9 cellular contexts compared by ENCODE assay signal in the genomic region with DNA sequence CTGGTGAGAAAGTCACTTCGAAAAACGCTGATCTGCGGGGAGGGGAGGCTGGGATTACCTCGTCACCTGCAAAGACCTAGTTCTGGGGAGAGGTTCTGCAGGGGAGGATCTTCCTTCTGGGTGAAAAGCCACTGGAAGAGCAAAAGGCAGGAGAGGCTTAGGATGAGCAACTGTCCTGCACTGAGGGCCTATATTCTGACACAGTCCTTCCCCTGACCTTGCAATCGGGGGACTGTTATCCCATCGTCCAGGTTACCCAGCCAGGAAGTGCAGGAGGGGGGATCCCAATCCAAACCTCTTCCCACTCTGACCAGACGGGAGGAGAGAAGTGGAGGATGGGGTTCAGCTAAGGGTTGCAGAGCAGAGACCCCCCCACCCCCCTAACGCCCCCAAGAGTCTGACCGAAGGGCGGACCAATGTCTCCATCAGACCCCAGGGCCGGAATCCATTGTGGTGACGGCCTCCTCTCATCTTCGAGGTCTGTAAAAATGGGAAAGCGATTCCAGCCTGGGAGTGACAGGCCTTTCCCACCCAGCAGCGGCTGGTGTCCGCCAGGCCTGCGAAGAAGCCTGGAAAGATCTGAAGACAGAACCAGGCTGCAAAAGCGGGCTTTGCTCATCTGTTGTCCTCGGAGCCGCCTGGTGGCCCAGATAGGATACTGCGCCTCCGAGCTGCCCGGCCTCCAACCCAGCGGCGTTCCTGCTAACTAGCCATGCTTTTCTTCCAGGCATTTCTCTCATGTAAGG. TPM values are rescaled to one million over a fixed set of nuclear protein-coding genes. Genes with fewer than 3 reads are reported as not detected.
DNase-seq lines count a peak whose midpoint lies in the region; ATAC-seq, FAIRE-seq and TF ChIP-seq lines count a peak whose summit lies in the region.
"Had no signal": no experiment of that assay in that cellular context is flagged by ENCODE, and none has a peak within 500 bp of the region (broad histone marks: within the 10 kb centered on the region; RNA-seq: fewer than 3 reads in every experiment).

No MANE protein-coding gene starts in this region.

- H3K4me1 ChIP-seq in CD8-positive, alpha-beta T cell (ENCODE audit: insufficient read depth, low read length) = peaks cover 36% of the 10 kb centered on the region
- H3K4me1 ChIP-seq in HAP-1 = peaks cover 11% of the 10 kb centered on the region
- H3K4me1 ChIP-seq in keratinocyte (ENCODE audit: control insufficient read depth, extremely low read depth, insufficient read depth, low read length) = peaks cover 35% of the 10 kb centered on the region
- H3K4me1 ChIP-seq in spleen = peaks cover 30 to 78% (median 63%) of the 10 kb centered on the region in 6 donors

- FAIRE-seq in keratinocyte (lab: Jason Lieb, UNC) = no peak

- no peaks in the 10 kb centered on the region for H3K27me3 ChIP-seq in CD8-positive, alpha-beta T cell (ENCODE audit: insufficient read depth, low read length)
- no peaks in the 10 kb centered on the region for H3K27me3 ChIP-seq in HAP-1 (ENCODE audit: low read depth)
- H3K27me3 ChIP-seq in keratinocyte (ENCODE audit: control insufficient read depth, extremely low read depth, insufficient read depth, low read length) = peaks cover 3% of the 10 kb centered on the region
- peaks cover 0 to 48% (median 7%) of the 10 kb centered on the region in 7 donors for H3K27me3 ChIP-seq in spleen (replicated peaks in 1 of 7)

- H4K20me1 ChIP-seq in keratinocyte (ENCODE audit: control insufficient read depth, extremely low read depth, insufficient read depth, low read length) = no peaks in the 10 kb centered on the region

- no peaks in the 10 kb centered on the region for H3K36me3 ChIP-seq in CD8-positive, alpha-beta T cell (ENCODE audit: insufficient read depth, low read length)
- H3K36me3 ChIP-seq in HAP-1 (replicated peaks) (no peaks in the 10 kb centered on the region), keratinocyte (ENCODE audit: control insufficient read depth in 2 of 2, extremely low read depth in 1 of 2, insufficient read depth in 2 of 2, low read length in 2 of 2) (no peaks in the 10 kb centered on the region), spleen (no peaks in the 10 kb centered on the region)

- H3K4me3 ChIP-seq in CD8-positive, alpha-beta T cell (ENCODE audit: low read depth, low read length) = peak overlapping the region; percentile 90
- H3K4me3 ChIP-seq in HAP-1 (peak overlapping the region; percentile 70), keratinocyte (ENCODE audit: control insufficient read depth in 2 of 3, extremely low read depth in 1 of 3, insufficient read depth in 2 of 3, low read depth in 1 of 3, low read length in 3 of 3) (peak overlapping the region; percentile 75 to 88 (median 76)), spleen (peak overlapping the region; percentile 49 to 87 (median 66))

- peak overlapping the region; percentile 100 for H3K4me2 ChIP-seq in keratinocyte (ENCODE audit: control insufficient read depth, extremely low read depth, insufficient read depth, low read depth, low read length)

- peak overlapping the region; percentile 68 for H3K27ac ChIP-seq in CD8-positive, alpha-beta T cell (ENCODE audit: low read depth, low read length)
- peak overlapping the region; percentile 100 for H3K27ac ChIP-seq in keratinocyte (ENCODE audit: control insufficient read depth, insufficient read depth, low read length)
- peak overlapping the region; percentile 59 to 90 (median 84) for H3K27ac ChIP-seq in spleen

- peak overlapping the region; percentile 98 for H3K27ac Mint-ChIP-seq in CD8-positive, alpha-beta T cell

- H3K9ac ChIP-seq in keratinocyte (ENCODE audit: control insufficient read depth, extremely low read depth, insufficient read depth, low read length) = peak overlapping the region; percentile 95

- WGBS in spleen, 5 donors = 5 to 17% (median 9%) methylated on average over 18 to 25 of the region's 25 CpGs

- no peaks in the 10 kb centered on the region for H3K9me3 ChIP-seq in CD8-positive, alpha-beta T cell (ENCODE audit: low read length)
- H3K9me3 ChIP-seq in HAP-1 (no peaks in the 10 kb centered on the region), keratinocyte (ENCODE audit: control insufficient read depth, low read depth, low read length) (no peaks in the 10 kb centered on the region), spleen (no peaks in the 10 kb centered on the region)

- H3K36me3 Mint-ChIP-seq in CD8-positive, alpha-beta T cell = peaks cover 20% of the 10 kb centered on the region

- H3K9me3 Mint-ChIP-seq in CD8-positive, alpha-beta T cell = no peaks in the 10 kb centered on the region

- DNase-seq in CD8-positive, alpha-beta T cell = peak; percentile 60 to 86 (median 74)
- peak; percentile 82 to 90 for DNase-seq in HAP-1 (ENCODE audit: low spot score in 2 of 2)
- DNase-seq in NCI-H2196 (lab: John Stamatoyannopoulos, UW; ENCODE audit: unreplicated experiment) = peak; percentile 82
- DNase-seq in central memory CD4-positive, alpha-beta T cell = peak; percentile 65
- DNase-seq in keratinocyte (ENCODE audit: low read depth, low spot score) = no peak
- peak; percentile 93 for DNase-seq in spleen

- H3K9me1 ChIP-seq in keratinocyte (ENCODE audit: control insufficient read depth, extremely low read depth, insufficient read depth, low read length) = peaks cover 2% of the 10 kb centered on the region

- POLR2A ChIA-PET in CD8-positive, alpha-beta T cell (lab: Charles Lee) = interaction anchor here (0.9 to 7.0 kb wide), 10 partner anchors 17 to 212 kb away, joined by 3 to 73 read pairs (median 4); no protein-coding TSS in a partner anchor

- in situ Hi-C loops in HAP-1 (cut with MboI; ENCODE audit: low sequenced_read_pairs) = loop anchor here (25.0 kb wide), 1 partner anchor 307 kb away; no protein-coding TSS in a partner anchor

- ATAC-seq in CD8-positive, alpha-beta T cell = peak; percentile 45
- peak; percentile 59 to 61 for ATAC-seq in activated CD4-positive, CD25-positive, alpha-beta regulatory T cell treated with anti-CD3 and anti-CD28 coated beads, Interleukin-2, amount 50 U/mL, for 24 hours
- ATAC-seq in GM18502 (IDR thresholded peaks at IDR 0.05; ENCODE audit: poor library complexity, unreplicated experiment) = no peak

- no peaks in the 10 kb centered on the region for H3K27me3 Mint-ChIP-seq in CD8-positive, alpha-beta T cell (ENCODE audit: low read depth)

- peak; percentile 97 for TF ChIP-seq CTCF in CD8-positive, alpha-beta T cell (IDR thresholded peaks at IDR 0.05)
- TF ChIP-seq CTCF in keratinocyte (optimal IDR thresholded peaks at IDR 0.05 in 1 of 3, IDR thresholded peaks at IDR 0.05 in 1 of 3, conservative IDR thresholded peaks at IDR 0.05 in 1 of 3; ENCODE audit: extremely low read depth in 1 of 3, insufficient read depth in 2 of 3, low read length in 3 of 3) = peak; percentile 95 to 98 (median 97)
- peak; percentile 93 to 97 (median 96) for TF ChIP-seq CTCF in spleen (IDR thresholded peaks at IDR 0.05 in 8 of 11, conservative IDR thresholded peaks at IDR 0.05 in 3 of 11)

- peak overlapping the region; percentile 59 for H2AFZ ChIP-seq in keratinocyte (ENCODE audit: control insufficient read depth, low read length)

- dilution Hi-C loops in keratinocyte (cut with MboI; ENCODE audit: extremely low pct_ligation_motif_present, low sequenced_read_pairs) = no loop called here

- H3K4me1 Mint-ChIP-seq in CD8-positive, alpha-beta T cell (ENCODE audit: low read depth) = peaks cover 41% of the 10 kb centered on the region

- peaks cover 20% of the 10 kb centered on the region for H3K79me2 ChIP-seq in keratinocyte (ENCODE audit: control insufficient read depth, insufficient read depth, low read length)

- CTCF ChIA-PET in CD8-positive, alpha-beta T cell (lab: Charles Lee) = interaction anchor here (0.6 to 8.7 kb wide), 41 partner anchors 9 to 348 kb away, joined by 3 to 174 read pairs (median 4); no protein-coding TSS in a partner anchor

- H3K4me3 Mint-ChIP-seq in CD8-positive, alpha-beta T cell = peak overlapping the region; percentile 99

- intact Hi-C loops in CD8-positive, alpha-beta T cell (cut with DNase I, micrococcal nuclease) = loop anchor here (1.0 to 10.0 kb wide), 13 partner anchors 18 to 1115 kb away; a partner anchor contains a TSS
- intact Hi-C loops in spleen (cut with DNase I; ENCODE audit: low total_unique reads) = loop anchor here (10.0 kb wide), 1 partner anchor 215 kb away; no protein-coding TSS in a partner anchor

- no peak for TF ChIP-seq POLR2A in spleen (IDR thresholded peaks at IDR 0.05)

RNA-seq across cellular contexts. Expression of a gene that starts 1.6 kb away (rescaled TPM):
- total RNA-seq in CD8-positive, alpha-beta T cell = 100 to 1,000 TPM; 126 to 129 TPM
- 10.7 to 15.3 TPM (median 14.1 TPM) in 3 replicates for polyA plus RNA-seq in keratinocyte
- polyA plus RNA-seq in keratinocyte (2011; ENCODE audit: low read depth) = 18.5 TPM
- 6.6 and 7.5 TPM in 2 replicates for polyA plus RNA-seq in keratinocyte (2011; cell fraction: cytosol; rRNA removed)
- 18.7 and 18.8 TPM in 2 replicates for polyA plus RNA-seq in keratinocyte (2011; cell fraction: nucleus; rRNA removed)
- polyA plus RNA-seq in keratinocyte (2012; ENCODE audit: low replicate concordance) = 16.1 and 20.2 TPM in 2 replicates
- 21.3 to 43.0 TPM (median 32.1 TPM) in 3 replicates for polyA minus RNA-seq in keratinocyte
- 12.5 TPM for polyA minus RNA-seq in keratinocyte (2011; cell fraction: cytosol; rRNA and poly(A)+ RNA removed)
- polyA minus RNA-seq in keratinocyte (2011; cell fraction: nucleus; rRNA and poly(A)+ RNA removed) = 11.9 and 16.2 TPM in 2 replicates
- total RNA-seq in spleen = 10 to 100 TPM; 21.0 to 41.0 (median 35.1) TPM
- 10 to 100 TPM in 2 of 3 donors, 1 to 10 TPM in 1; 8.9 to 19.5 (median 13.6) TPM for polyA plus RNA-seq in spleen

RNA-seq across cellular contexts. Expression of a gene that starts 24.3 kb away (rescaled TPM):
- not detected for total RNA-seq in CD8-positive, alpha-beta T cell
- not detected in 3 replicates for polyA plus RNA-seq in keratinocyte
- not detected for polyA plus RNA-seq in keratinocyte (2011; ENCODE audit: low read depth)
- polyA plus RNA-seq in keratinocyte (2011; cell fraction: cytosol; rRNA removed) = not detected in 2 replicates
- not detected in 2 replicates for polyA plus RNA-seq in keratinocyte (2011; cell fraction: nucleus; rRNA removed)
- not detected in 2 replicates for polyA plus RNA-seq in keratinocyte (2012; ENCODE audit: low replicate concordance)
- not detected in 3 replicates for polyA minus RNA-seq in keratinocyte
- polyA minus RNA-seq in keratinocyte (2011; cell fraction: cytosol; rRNA and poly(A)+ RNA removed) = not detected
- polyA minus RNA-seq in keratinocyte (2011; cell fraction: nucleus; rRNA and poly(A)+ RNA removed) = not detected in 2 replicates
- total RNA-seq in spleen = under 1 TPM in 2 of 7 donors, not detected in 5; 0.23 to 0.32 TPM
- under 1 TPM in 2 of 3 donors, not detected in 1; 0.04 to 0.29 TPM for polyA plus RNA-seq in spleen
- total RNA-seq: activated CD8-positive, alpha-beta memory T cell treated with anti-CD3 and anti-CD28 coated beads for 36 hours had no signal
